31 cellular contexts compared by ENCODE assay signal in the genomic region with DNA sequence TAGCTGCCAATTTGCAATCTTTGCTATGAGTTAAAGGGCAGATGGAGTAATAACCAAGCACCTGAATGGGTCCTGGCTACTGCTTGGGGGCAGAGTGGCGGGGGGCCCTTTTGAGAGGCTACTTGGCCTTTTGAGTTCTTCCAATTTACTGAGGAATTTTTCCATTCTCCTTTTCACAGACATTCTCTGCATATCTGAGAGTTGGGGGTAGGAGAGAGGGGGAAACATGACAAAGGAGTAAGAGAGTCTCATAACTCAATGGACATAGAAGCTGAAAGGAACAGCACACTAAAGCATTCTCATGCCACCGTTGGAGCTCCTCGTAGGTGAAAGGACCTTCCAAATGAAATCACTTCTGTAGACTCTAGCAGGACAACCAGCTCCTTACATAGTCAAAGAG.
"Had no signal": no experiment of that assay in that cellular context is flagged by ENCODE, and none has a peak within 500 bp of the region (broad histone marks: within the 10 kb centered on the region; RNA-seq: fewer than 3 reads in every experiment).

No MANE protein-coding gene starts in this region.

- DNase-seq: activated CD4-positive, alpha-beta memory T cell treated with anti-CD3 and anti-CD28 coated beads, Interleukin-2, amount 10 ng/mL, durations not matched to agents 7 days and 5 days; activated CD4-positive, alpha-beta T cell treated with anti-CD3 and anti-CD28 coated beads for 1 hour; activated CD4-positive, alpha-beta T cell treated with anti-CD3 and anti-CD28 coated beads for 4 hours; activated CD4-positive, alpha-beta T cell treated with anti-CD3 and anti-CD28 coated beads, Interleukin-2, amount 10 ng/mL, durations not matched to agents 7 days and 5 days; activated CD4-positive, alpha-beta T cell treated with anti-CD3 and anti-CD28 coated beads, Interleukin-2, amount 50 U/mL, for 4 hours; activated CD8-positive, alpha-beta memory T cell treated with anti-CD3 and anti-CD28 coated beads, Interleukin-2, amount 50 U/mL, for 48 hours; activated gamma-delta T cell; activated naive CD4-positive, alpha-beta T cell treated with Interleukin-2 at 50 U/mL for 16 hours; activated naive CD8-positive, alpha-beta T cell treated with anti-CD3 and anti-CD28 coated beads for 36 hours; activated naive CD8-positive, alpha-beta T cell treated with anti-CD3 and anti-CD28 coated beads, Interleukin-2, amount 50 U/mL, for 24 hours; activated T-cell treated with anti-CD3 and anti-CD28 coated beads for 4 hours; activated T-cell treated with anti-CD3 and anti-CD28 coated beads, Interleukin-2, amount 50 U/mL, for 24 hours; activated T-cell treated with anti-CD3 and anti-CD28 coated beads, Interleukin-2, amount 50 U/mL, for 72 hours; adrenal gland; amygdala; aorta; central memory CD4-positive, alpha-beta T cell; cerebellar nuclear complex; colonic mucosa; effector memory CD4-positive, alpha-beta T cell; erythroblast; foreskin keratinocyte; gastrocnemius medialis; glutamatergic neuron; heart left ventricle; T-helper 2 cell had no signal

- H3K9me3 ChIP-seq: adrenal gland, breast epithelium, colonic mucosa, esophagus muscularis mucosa, gastrocnemius medialis, heart left ventricle had no signal

- H3K36me3 ChIP-seq: adrenal gland, breast epithelium, cardiac muscle cell, colonic mucosa, esophagus muscularis mucosa, gastrocnemius medialis, heart left ventricle had no signal

- H3K4me3 ChIP-seq: adrenal gland, breast epithelium, cardiac muscle cell, colonic mucosa, esophagus muscularis mucosa, gastrocnemius medialis, heart left ventricle had no signal

- ATAC-seq: activated naive CD8-positive, alpha-beta T cell treated with anti-CD3 and anti-CD28 coated beads, Interleukin-2, amount 50 U/mL, for 24 hours; activated T-cell treated with anti-CD3 and anti-CD28 coated beads, Interleukin-2, amount 50 U/mL, for 72 hours; foreskin keratinocyte; gastrocnemius medialis; heart left ventricle; WTC11 had no signal

- H3K4me1 ChIP-seq: adrenal gland, breast epithelium, colonic mucosa, esophagus muscularis mucosa, foreskin keratinocyte had no signal

- H3K27ac ChIP-seq: adrenal gland, breast epithelium, cardiac muscle cell, colonic mucosa, esophagus muscularis mucosa, foreskin keratinocyte, gastrocnemius medialis, heart left ventricle, VCaP had no signal

- H3K27me3 ChIP-seq: adrenal gland, breast epithelium, colonic mucosa, esophagus muscularis mucosa, foreskin keratinocyte, gastrocnemius medialis, heart left ventricle had no signal
